Comparison of ENCODE assay signal across 19 cellular contexts in the genomic region with DNA sequence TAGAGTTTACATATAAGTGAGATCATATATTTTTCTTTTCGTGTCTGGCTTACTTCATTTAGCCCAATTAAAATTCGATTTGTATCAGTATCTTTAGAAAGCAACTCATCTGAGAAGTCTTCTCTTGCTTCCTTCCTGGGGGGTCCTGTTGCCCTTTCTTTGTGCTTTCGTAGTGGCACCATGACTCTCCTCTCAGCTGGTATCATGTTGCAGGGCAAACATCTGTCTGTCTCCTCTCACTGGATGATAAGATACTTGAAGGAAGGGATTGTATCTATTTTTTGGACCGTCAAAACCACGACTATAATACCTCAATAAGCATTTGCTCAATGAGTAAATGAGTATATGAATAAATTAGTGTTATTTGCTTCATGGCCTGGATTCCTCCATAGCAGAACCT.
"Had no signal": no experiment of that assay in that cellular context is flagged by ENCODE, and none has a peak within 500 bp of the region (broad histone marks: within the 10 kb centered on the region; RNA-seq: fewer than 3 reads in every experiment).

No MANE protein-coding gene starts in this region.

- H3K27ac Mint-ChIP-seq: activated CD4-positive, alpha-beta T cell treated with anti-CD3 and anti-CD28 coated beads, Interleukin-2, amount 10 ng/mL, durations not matched to agents 24 days and 14 days; activated naive CD8-positive, alpha-beta T cell; activated T-cell treated with anti-CD3 and anti-CD28 coated beads, Interleukin-2, amount 50 U/mL, for 72 hours; effector memory CD8-positive, alpha-beta T cell; natural killer cell treated with Interleukin-12 subunit alpha and Interleukin-12 subunit beta and Interleukin-15 and Interleukin-18, amount 100 ng/mL, for 72 hours; stimulated activated naive CD8-positive, alpha-beta T cell treated with anti-CD3 and anti-CD28 coated beads, Interleukin-15, amount 100 ng/mL, for 72 hours; T-helper 2 cell treated with Interferon-gamma antibody and Interleukin-4, amounts not matched to agents 5 μg/mL and 100 μg/mL, for 36 hours; type B pancreatic cell had no signal

- ATAC-seq: activated T-cell treated with anti-CD3 and anti-CD28 coated beads, Interleukin-2, amount 50 U/mL, for 72 hours; effector memory CD8-positive, alpha-beta T cell; heart right ventricle; left lung; natural killer cell treated with Interleukin-12 subunit alpha and Interleukin-12 subunit beta and Interleukin-15 and Interleukin-18, amount 100 ng/mL, for 72 hours; right cardiac atrium; stimulated activated naive CD8-positive, alpha-beta T cell treated with anti-CD3 and anti-CD28 coated beads, Interleukin-15, amount 100 ng/mL, for 72 hours had no signal

- H3K36me3 Mint-ChIP-seq: activated naive CD8-positive, alpha-beta T cell; natural killer cell treated with Interleukin-12 subunit alpha and Interleukin-12 subunit beta and Interleukin-15 and Interleukin-18, amount 100 ng/mL, for 72 hours; type B pancreatic cell had no signal

- H3K36me3 ChIP-seq: gastroesophageal sphincter, heart right ventricle, left lung, prostate gland had no signal

- H3K4me1 ChIP-seq: gastroesophageal sphincter, heart right ventricle, left lung, prostate gland had no signal

- DNase-seq: activated CD4-positive, alpha-beta T cell treated with anti-CD3 and anti-CD28 coated beads, Interleukin-2, amount 10 ng/mL, durations not matched to agents 24 days and 14 days; activated CD4-positive, CD25-positive, alpha-beta regulatory T cell; activated CD8-positive, alpha-beta memory T cell treated with anti-CD3 and anti-CD28 coated beads, Interleukin-2, amount 50 U/mL, for 48 hours; activated gamma-delta T cell treated with Interleukin-2 at 50 U/mL for 16 hours; activated T-cell treated with anti-CD3 and anti-CD28 coated beads, Interleukin-2, amount 50 U/mL, for 72 hours; dermis blood vessel endothelial cell; effector memory CD8-positive, alpha-beta T cell; heart right ventricle; kidney; left lung; right cardiac atrium; stimulated activated CD4-positive, alpha-beta T cell treated with anti-CD3 and anti-CD28 coated beads, Interleukin-1b, Interleukin-23, amount 100 ng/mL, for 48 hours; stimulated activated naive CD8-positive, alpha-beta T cell treated with anti-CD3 and anti-CD28 coated beads, Interleukin-15, amount 100 ng/mL, for 72 hours had no signal

- H3K27me3 Mint-ChIP-seq: activated CD4-positive, alpha-beta T cell treated with anti-CD3 and anti-CD28 coated beads, Interleukin-2, amount 10 ng/mL, durations not matched to agents 24 days and 14 days; activated naive CD8-positive, alpha-beta T cell; effector memory CD8-positive, alpha-beta T cell; natural killer cell treated with Interleukin-12 subunit alpha and Interleukin-12 subunit beta and Interleukin-15 and Interleukin-18, amount 100 ng/mL, for 72 hours; stimulated activated naive CD8-positive, alpha-beta T cell treated with anti-CD3 and anti-CD28 coated beads, Interleukin-15, amount 100 ng/mL, for 72 hours had no signal

- H3K4me3 ChIP-seq: gastroesophageal sphincter, heart right ventricle, left lung, prostate gland had no signal

- H3K27me3 ChIP-seq: left lung had no signal

- H3K27ac ChIP-seq: gastroesophageal sphincter, heart right ventricle, left lung, prostate gland had no signal

- H3K9me3 ChIP-seq: gastroesophageal sphincter, left lung, prostate gland had no signal

- H3K4me1 Mint-ChIP-seq: activated CD4-positive, alpha-beta T cell treated with anti-CD3 and anti-CD28 coated beads, Interleukin-2, amount 10 ng/mL, durations not matched to agents 24 days and 14 days; stimulated activated naive CD8-positive, alpha-beta T cell treated with anti-CD3 and anti-CD28 coated beads, Interleukin-15, amount 100 ng/mL, for 72 hours had no signal

- H3K4me3 Mint-ChIP-seq: activated CD4-positive, alpha-beta T cell treated with anti-CD3 and anti-CD28 coated beads, Interleukin-2, amount 10 ng/mL, durations not matched to agents 24 days and 14 days; activated naive CD8-positive, alpha-beta T cell; activated T-cell treated with anti-CD3 and anti-CD28 coated beads, Interleukin-2, amount 50 U/mL, for 72 hours; effector memory CD8-positive, alpha-beta T cell; natural killer cell treated with Interleukin-12 subunit alpha and Interleukin-12 subunit beta and Interleukin-15 and Interleukin-18, amount 100 ng/mL, for 72 hours; stimulated activated naive CD8-positive, alpha-beta T cell treated with anti-CD3 and anti-CD28 coated beads, Interleukin-15, amount 100 ng/mL, for 72 hours; T-helper 2 cell treated with Interferon-gamma antibody and Interleukin-4, amounts not matched to agents 5 μg/mL and 100 μg/mL, for 36 hours; type B pancreatic cell had no signal
